Comparison of ENCODE assay signal across 7 cellular contexts in the genomic region with DNA sequence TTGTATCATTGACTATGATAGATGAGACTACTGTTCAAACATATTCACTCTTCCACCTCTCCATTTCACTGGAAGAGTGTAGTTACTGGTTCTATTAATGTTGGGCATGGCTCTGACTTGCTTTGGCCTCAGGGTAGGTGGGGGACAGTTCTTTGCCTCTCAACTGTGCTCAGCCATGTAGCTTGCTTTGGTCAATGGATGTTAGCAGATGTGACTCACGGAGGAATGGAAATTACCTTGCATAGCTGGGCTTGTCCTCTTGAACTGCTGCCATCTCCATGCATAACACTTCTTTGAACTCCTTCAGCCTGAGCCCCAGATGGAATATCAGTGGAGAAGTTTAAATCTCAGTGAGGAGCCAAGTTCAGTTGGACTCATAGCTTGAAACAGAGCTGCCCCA. TPM values are rescaled to one million over a fixed set of nuclear protein-coding genes. Genes with fewer than 3 reads are reported as not detected.
"Had no signal": no experiment of that assay in that cellular context is flagged by ENCODE, and none has a peak within 500 bp of the region (broad histone marks: within the 10 kb centered on the region; RNA-seq: fewer than 3 reads in every experiment).

No MANE protein-coding gene starts in this region.

RNA-seq across cellular contexts. Expression of gene NPY4R2, which starts 9.1 kb away (rescaled TPM):
- total RNA-seq: LHCN-M2, MCF 10A, NCI-H460, OCI-LY7, Right ventricle myocardium superior, RPMI7951 had no signal
- polyA plus RNA-seq: SK-N-SH had no signal
